Comparison of ENCODE assay signal across 15 cellular contexts in the genomic region with DNA sequence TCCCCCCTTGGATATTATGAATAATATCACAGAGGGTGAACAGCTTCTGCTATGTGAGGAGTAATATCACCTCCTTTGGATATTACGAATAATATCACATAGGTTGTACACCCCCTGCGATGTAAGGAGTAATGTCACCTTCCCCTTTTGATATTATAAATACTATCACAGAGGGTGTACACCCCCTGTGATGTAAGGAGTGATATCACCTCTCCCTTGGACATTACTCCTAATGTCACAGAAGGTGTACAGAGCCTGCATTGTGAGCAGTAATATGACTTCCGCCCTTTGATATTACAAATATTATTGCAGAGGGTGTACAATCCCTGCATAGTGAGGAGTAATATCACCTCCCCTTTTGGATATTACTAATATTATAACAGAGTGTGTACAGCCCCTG. TPM values are rescaled to one million over a fixed set of nuclear protein-coding genes. Genes with fewer than 3 reads are reported as not detected.
DNase-seq lines count a peak whose midpoint lies in the region; ATAC-seq and TF ChIP-seq lines count a peak whose summit lies in the region.
"Had no signal": no experiment of that assay in that cellular context is flagged by ENCODE, and none has a peak within 500 bp of the region (broad histone marks: within the 10 kb centered on the region; RNA-seq: fewer than 3 reads in every experiment).

No MANE protein-coding gene starts in this region.

- no peak overlapping the region for H4K91ac ChIP-seq in H9 (ENCODE audit: insufficient read length, low read depth, low read length)

- H2AFZ ChIP-seq in H9 (ENCODE audit: low read length), result no peak overlapping the region

- H3K14ac ChIP-seq in H9 (ENCODE audit: insufficient read depth, low read length), result no peak overlapping the region

- no peak overlapping the region for H2BK12ac ChIP-seq in H9 (ENCODE audit: insufficient read length, low read depth, low read length)

- no peaks in the 10 kb centered on the region for H3K4me1 ChIP-seq in H9 (ENCODE audit: insufficient read depth, low read length)
- H3K4me1 ChIP-seq: A549, BE2C had no signal

- no peaks in the 10 kb centered on the region for H3K27me3 ChIP-seq in H9 (ENCODE audit: insufficient read depth, low read length)

- H3K23ac ChIP-seq in H9 (ENCODE audit: insufficient read length, low read depth, low read length), result no peak overlapping the region

- in situ Hi-C loops in G401 (cut with HindIII; ENCODE audit: low sequenced_read_pairs), result no loop called here

- no peak overlapping the region for H4K8ac ChIP-seq in H9 (replicated peaks; ENCODE audit: insufficient read length, low read depth, low read length)

- TF ChIP-seq CTCF in H9 (conservative IDR thresholded peaks at IDR 0.05), result no peak

- no peak overlapping the region for H3K9ac ChIP-seq in H9 (ENCODE audit: extremely low read depth, insufficient read length, low read length)

- H3K9me3 Mint-ChIP-seq in activated naive CD4-positive, alpha-beta T cell treated with anti-CD3 and anti-CD28 coated beads, Interleukin-2, amount 50 U/mL, for 72 hours, result no peaks in the 10 kb centered on the region
- no peaks in the 10 kb centered on the region for H3K9me3 Mint-ChIP-seq in activated T-helper 17 cell treated with anti-CD3 and anti-CD28 coated beads, Interleukin-2, amount 50 U/mL, for 72 hours
- no peaks in the 10 kb centered on the region; a peak in 1 of 5 replicates for H3K9me3 Mint-ChIP-seq in H9
- H3K9me3 Mint-ChIP-seq: CD4-positive, alpha-beta memory T cell; HFFc6 had no signal

- H3K79me1 ChIP-seq in H9 (ENCODE audit: insufficient read depth, low read depth, low read length, poor library complexity, severe bottlenecking), result no peaks in the 10 kb centered on the region

- intact Hi-C loops in left colon (cut with DNase I, micrococcal nuclease), result no loop called here

- no peaks in the 10 kb centered on the region for H3K27me3 Mint-ChIP-seq in activated T-helper 17 cell treated with anti-CD3 and anti-CD28 coated beads, Interleukin-2, amount 50 U/mL, for 72 hours
- H3K27me3 Mint-ChIP-seq in H9 (ENCODE audit: low read depth), result no peaks in the 10 kb centered on the region; the same call in 1 of the 2 replicates

- H3K9me3 ChIP-seq in H9 (ENCODE audit: control insufficient read depth, low read depth, low read length), result no peaks in the 10 kb centered on the region
- H3K9me3 ChIP-seq: A549, BE2C had no signal

- no CpG with 5 or more reads among the region's 3 CpGs for WGBS in H9 (ENCODE audit: extremely low coverage, insufficient read length, low lambda C conversion rate)

- H4K20me1 ChIP-seq in H9 (ENCODE audit: control insufficient read depth, insufficient read depth, insufficient read length), result no peaks in the 10 kb centered on the region

- H3K4me1 Mint-ChIP-seq in activated T-helper 17 cell treated with anti-CD3 and anti-CD28 coated beads, Interleukin-2, amount 50 U/mL, for 72 hours, result no peaks in the 10 kb centered on the region
- no peaks in the 10 kb centered on the region for H3K4me1 Mint-ChIP-seq in H9
- H3K4me1 Mint-ChIP-seq: CD4-positive, alpha-beta memory T cell had no signal

- no peaks in the 10 kb centered on the region for H3K23me2 ChIP-seq in H9 (ENCODE audit: insufficient read length, low read depth, low read length, poor library complexity, severe bottlenecking)

- H2BK20ac ChIP-seq in H9 (ENCODE audit: low read depth, low read length, poor library complexity, severe bottlenecking), result no peak overlapping the region

- H3K4me3 Mint-ChIP-seq in activated T-helper 17 cell treated with anti-CD3 and anti-CD28 coated beads, Interleukin-2, amount 50 U/mL, for 72 hours, result no peak overlapping the region
- no peak overlapping the region for H3K4me3 Mint-ChIP-seq in H9
- H3K4me3 Mint-ChIP-seq: CD4-positive, alpha-beta memory T cell; HFFc6 had no signal

- no peak overlapping the region for H3K56ac ChIP-seq in H9 (ENCODE audit: insufficient read length, low read depth, low read length)

- H2BK15ac ChIP-seq in H9 (ENCODE audit: low read depth, low read length), result no peak overlapping the region

- H2AK5ac ChIP-seq in H9 (ENCODE audit: insufficient read length, low read length), result no peak overlapping the region

- H3K27ac Mint-ChIP-seq in activated naive CD4-positive, alpha-beta T cell treated with anti-CD3 and anti-CD28 coated beads, Interleukin-2, amount 50 U/mL, for 72 hours, result no peak overlapping the region
- no peak overlapping the region for H3K27ac Mint-ChIP-seq in activated T-helper 17 cell treated with anti-CD3 and anti-CD28 coated beads, Interleukin-2, amount 50 U/mL, for 72 hours
- H3K27ac Mint-ChIP-seq in H9, result no peak overlapping the region
- H3K27ac Mint-ChIP-seq: CD4-positive, alpha-beta memory T cell; HFFc6 had no signal

- H3K36me3 Mint-ChIP-seq in activated naive CD4-positive, alpha-beta T cell treated with anti-CD3 and anti-CD28 coated beads, Interleukin-2, amount 50 U/mL, for 72 hours, result no peaks in the 10 kb centered on the region
- no peaks in the 10 kb centered on the region for H3K36me3 Mint-ChIP-seq in activated T-helper 17 cell treated with anti-CD3 and anti-CD28 coated beads, Interleukin-2, amount 50 U/mL, for 72 hours (ENCODE audit: low read depth)
- H3K36me3 Mint-ChIP-seq in H9 (ENCODE audit: insufficient read depth in 1 of 3, low read depth in 3 of 3), result no peaks in the 10 kb centered on the region
- H3K36me3 Mint-ChIP-seq: CD4-positive, alpha-beta memory T cell had no signal

- no peaks in the 10 kb centered on the region for H3K79me2 ChIP-seq in H9 (ENCODE audit: insufficient read depth, low read length)

- H3K27ac ChIP-seq in H9 (ENCODE audit: insufficient read length, low read depth, low read length), result no peak overlapping the region
- H3K27ac ChIP-seq: A549, C4-2B had no signal

- no peak overlapping the region for H2BK5ac ChIP-seq in H9 (ENCODE audit: insufficient read length, low read length)

- DNase-seq in activated naive CD4-positive, alpha-beta T cell treated with anti-CD3 and anti-CD28 coated beads, Interleukin-2, amount 50 U/mL, for 72 hours (ENCODE audit: low spot score in 2 of 2), result no peak
- no peak for DNase-seq in activated naive CD4-positive, alpha-beta T cell (lab: John Stamatoyannopoulos, UW)
- no peak for DNase-seq in left colon
- DNase-seq in G401 (ENCODE audit: low spot score), result no peak
- no peak for DNase-seq in H9
- DNase-seq: BE2C; CD4-positive, alpha-beta memory T cell; DMS79; HCEC 1CT; HFFc6 had no signal

- no peak overlapping the region for H4K5ac ChIP-seq in H9 (ENCODE audit: insufficient read length, low read depth, low read length)

- H3K4ac ChIP-seq in H9 (ENCODE audit: low read depth, low read length), result no peak overlapping the region

- no peak overlapping the region for H2BK120ac ChIP-seq in H9 (ENCODE audit: low read depth, low read length, poor library complexity, severe bottlenecking)

- H3K4me2 ChIP-seq in H9 (ENCODE audit: insufficient read depth, insufficient read length, low read length), result no peak overlapping the region
- H3K4me2 ChIP-seq: A549 had no signal

- no peak overlapping the region for H3T11ph ChIP-seq in H9 (ENCODE audit: low read length)

- H3K18ac ChIP-seq in H9 (ENCODE audit: insufficient read length, low read depth, low read length), result no peak overlapping the region

- peak; percentile 35 to 56 for ATAC-seq in activated naive CD4-positive, alpha-beta T cell treated with anti-CD3 and anti-CD28 coated beads, Interleukin-2, amount 50 U/mL, for 72 hours
- ATAC-seq in activated T-helper 17 cell treated with anti-CD3 and anti-CD28 coated beads, Interleukin-2, amount 50 U/mL, for 72 hours (replicated peaks), result peak; percentile 42
- ATAC-seq in left colon, result peak; percentile 42
- ATAC-seq: A549, HepG2 had no signal

RNA-seq across cellular contexts. Expression of a gene that starts 9.2 kb away (rescaled TPM):
- total RNA-seq in activated naive CD4-positive, alpha-beta T cell treated with anti-CD3 and anti-CD28 coated beads, Interleukin-2, amount 50 U/mL, for 72 hours, result 1 to 10 TPM in 1 of 2 donors, under 1 TPM in 1; 0.76 to 4.1 TPM
- 1 to 10 TPM in 1 of 2 donors, under 1 TPM in 1; 0.86 to 4.4 TPM for total RNA-seq in activated T-helper 17 cell treated with anti-CD3 and anti-CD28 coated beads, Interleukin-2, amount 50 U/mL, for 72 hours
- under 1 TPM in 1 of 2 donors, not detected in 1; 0.45 TPM for total RNA-seq in left colon
- total RNA-seq in G401 (2014; rRNA removed; shearing (Covaris generic)), result 0.12 TPM in 1 of 2 replicates, not detected in the other
- 0.44 TPM in 1 of 2 replicates, not detected in the other for total RNA-seq in H9 (2021)
- total RNA-seq: H1 had no signal

RNA-seq across cellular contexts. Expression of a gene that starts 27.9 kb away (rescaled TPM):
- 10 to 100 TPM; 30.7 to 31.8 TPM for total RNA-seq in activated naive CD4-positive, alpha-beta T cell treated with anti-CD3 and anti-CD28 coated beads, Interleukin-2, amount 50 U/mL, for 72 hours
- total RNA-seq in activated T-helper 17 cell treated with anti-CD3 and anti-CD28 coated beads, Interleukin-2, amount 50 U/mL, for 72 hours, result 10 to 100 TPM; 25.0 to 58.4 TPM
- total RNA-seq in left colon (10 to 100 TPM; 10.8 to 16.0 TPM), H9 (2021) (21.3 and 21.5 TPM in 2 replicates)
- total RNA-seq in G401 (2014; rRNA removed; shearing (Covaris generic)), result 7.6 and 10.6 TPM in 2 replicates

RNA-seq across cellular contexts. Expression of a gene that starts 30.4 kb away (rescaled TPM):
- total RNA-seq in activated naive CD4-positive, alpha-beta T cell treated with anti-CD3 and anti-CD28 coated beads, Interleukin-2, amount 50 U/mL, for 72 hours, result 10 to 100 TPM; 50.8 to 66.7 TPM
- total RNA-seq in activated T-helper 17 cell treated with anti-CD3 and anti-CD28 coated beads, Interleukin-2, amount 50 U/mL, for 72 hours, result 10 to 100 TPM; 79.2 to 98.5 TPM
- total RNA-seq in left colon (10 to 100 TPM; 69.9 to 71.7 TPM), H9 (2021) (48.8 and 49.2 TPM in 2 replicates)
- total RNA-seq in G401 (2014; rRNA removed; shearing (Covaris generic)), result 40.9 and 48.6 TPM in 2 replicates

RNA-seq across cellular contexts. Expression of a gene that starts 37.0 kb away (rescaled TPM):
- total RNA-seq in activated naive CD4-positive, alpha-beta T cell treated with anti-CD3 and anti-CD28 coated beads, Interleukin-2, amount 50 U/mL, for 72 hours, result 1 to 10 TPM; 2.2 to 5.4 TPM
- total RNA-seq in activated T-helper 17 cell treated with anti-CD3 and anti-CD28 coated beads, Interleukin-2, amount 50 U/mL, for 72 hours, result 1 to 10 TPM; 2.7 to 5.5 TPM
- total RNA-seq in left colon, result 1 to 10 TPM; 3.7 to 4.0 TPM
- 2.6 and 5.0 TPM in 2 replicates for total RNA-seq in G401 (2014; rRNA removed; shearing (Covaris generic))
- 7.8 and 8.7 TPM in 2 replicates for total RNA-seq in H9 (2021)
